Comparison of ENCODE assay signal across 21 cellular contexts in the genomic region with DNA sequence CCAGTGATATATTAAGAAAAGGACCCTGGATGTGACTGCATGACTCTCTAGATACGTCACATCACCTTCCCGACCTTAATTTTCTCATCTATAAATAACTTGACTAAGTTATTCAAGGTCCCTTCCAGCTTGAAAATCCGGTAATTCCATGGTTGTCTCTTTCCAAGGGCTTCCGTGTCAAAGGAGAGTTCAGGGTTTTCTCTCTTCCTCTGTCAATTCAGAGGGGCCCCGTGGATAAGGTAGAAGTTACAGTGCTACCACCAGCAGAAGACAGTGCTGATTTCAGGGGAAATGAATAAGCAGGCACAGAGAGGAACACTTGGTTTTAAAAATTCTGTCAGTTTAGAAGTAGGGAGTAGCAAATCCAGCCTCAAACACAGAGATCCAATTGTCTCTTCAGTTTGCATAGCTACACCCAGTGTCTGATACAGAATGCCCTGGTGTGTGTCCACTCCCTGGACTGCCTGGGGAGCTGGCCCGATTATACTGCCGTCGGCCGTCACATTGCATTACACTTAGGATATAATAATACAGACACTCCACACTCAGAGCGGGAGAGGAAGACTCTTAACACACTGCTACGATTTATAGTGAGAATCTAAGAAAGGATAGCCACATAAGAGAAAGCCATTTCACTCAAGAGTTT. TPM values are rescaled to one million over a fixed set of nuclear protein-coding genes. Genes with fewer than 3 reads are reported as not detected.
DNase-seq lines count a peak whose midpoint lies in the region; TF ChIP-seq lines count a peak whose summit lies in the region.
"Had no signal": no experiment of that assay in that cellular context is flagged by ENCODE, and none has a peak within 500 bp of the region (broad histone marks: within the 10 kb centered on the region; RNA-seq: fewer than 3 reads in every experiment).

No MANE protein-coding gene starts in this region.

- TF ChIP-seq CTCF in glutamatergic neuron (IDR thresholded peaks at IDR 0.05; ENCODE audit: partially characterized antibody, unreplicated experiment) (no peak), neural crest cell (conservative IDR thresholded peaks at IDR 0.05) (no peak), type B pancreatic cell (conservative IDR thresholded peaks at IDR 0.05) (no peak), tibial nerve (IDR thresholded peaks at IDR 0.05) (no peak)

- H3K36me3 ChIP-seq in tibial nerve: no peaks in the 10 kb centered on the region
- H3K36me3 ChIP-seq: colonic mucosa had no signal

- H3K27me3 ChIP-seq in tibial nerve: no peaks in the 10 kb centered on the region
- H3K27me3 ChIP-seq: body of pancreas, colonic mucosa, upper lobe of right lung had no signal

- H3K4me1 Mint-ChIP-seq in glutamatergic neuron (ENCODE audit: low read depth, unreplicated experiment): peaks cover 67% of the 10 kb centered on the region
- H3K4me1 Mint-ChIP-seq in neural crest cell: peaks cover 41% of the 10 kb centered on the region
- peaks cover 34% of the 10 kb centered on the region for H3K4me1 Mint-ChIP-seq in type B pancreatic cell (ENCODE audit: unreplicated experiment)
- H3K4me1 Mint-ChIP-seq: activated naive CD8-positive, alpha-beta T cell treated with anti-CD3 and anti-CD28 coated beads, Interleukin-2, amount 10 ng/mL, durations not matched to agents 7 days and 5 days; activated T-helper 17 cell treated with anti-CD3 and anti-CD28 coated beads, Interleukin-2, amount 50 U/mL, for 72 hours; stimulated activated naive CD8-positive, alpha-beta T cell treated with anti-CD3 and anti-CD28 coated beads, Interleukin-15, amount 100 ng/mL, for 72 hours had no signal

- no peaks in the 10 kb centered on the region for H3K9me3 ChIP-seq in tibial nerve
- H3K9me3 ChIP-seq: body of pancreas, Caco-2, colonic mucosa, upper lobe of right lung had no signal

- peaks cover 11% of the 10 kb centered on the region for H3K9me3 Mint-ChIP-seq in glutamatergic neuron (ENCODE audit: unreplicated experiment)
- H3K9me3 Mint-ChIP-seq in neural crest cell: peaks cover 5% of the 10 kb centered on the region
- no peaks in the 10 kb centered on the region for H3K9me3 Mint-ChIP-seq in type B pancreatic cell
- H3K9me3 Mint-ChIP-seq: activated CD4-positive, alpha-beta T cell treated with anti-CD3 and anti-CD28 coated beads, Interleukin-2, amount 10 ng/mL, durations not matched to agents 7 days and 5 days; activated naive CD8-positive, alpha-beta T cell treated with anti-CD3 and anti-CD28 coated beads, Interleukin-2, amount 10 ng/mL, durations not matched to agents 7 days and 5 days; activated T-helper 17 cell treated with anti-CD3 and anti-CD28 coated beads, Interleukin-2, amount 50 U/mL, for 72 hours; stimulated activated naive CD8-positive, alpha-beta T cell treated with anti-CD3 and anti-CD28 coated beads, Interleukin-15, amount 100 ng/mL, for 72 hours had no signal

- WGBS in tibial nerve, 2 donors: 45 to 48% methylated on average over 11 of the region's 11 CpGs

- H3K27me3 Mint-ChIP-seq in glutamatergic neuron (ENCODE audit: unreplicated experiment): peaks cover 9% of the 10 kb centered on the region
- H3K27me3 Mint-ChIP-seq in neural crest cell (ENCODE audit: low read depth): no peaks in the 10 kb centered on the region
- no peaks in the 10 kb centered on the region for H3K27me3 Mint-ChIP-seq in type B pancreatic cell

- TF ChIP-seq EP300 in tibial nerve (IDR thresholded peaks at IDR 0.05): no peak

- H3K36me3 Mint-ChIP-seq in glutamatergic neuron (ENCODE audit: unreplicated experiment) (peaks cover 12% of the 10 kb centered on the region), neural crest cell (ENCODE audit: low read depth) (peaks cover 12% of the 10 kb centered on the region), type B pancreatic cell (peaks cover 15% of the 10 kb centered on the region)
- H3K36me3 Mint-ChIP-seq: activated naive CD8-positive, alpha-beta T cell treated with anti-CD3 and anti-CD28 coated beads, Interleukin-2, amount 10 ng/mL, durations not matched to agents 7 days and 5 days had no signal

- H3K4me1 ChIP-seq in tibial nerve: peaks cover 0 to 32% (median 9%) of the 10 kb centered on the region in 4 donors
- H3K4me1 ChIP-seq: body of pancreas, Caco-2, colonic mucosa, upper lobe of right lung had no signal

- no peak overlapping the region for H3K4me3 ChIP-seq in tibial nerve
- H3K4me3 ChIP-seq: body of pancreas, colonic mucosa, upper lobe of right lung had no signal

- TF ChIP-seq POLR2A in tibial nerve (IDR thresholded peaks at IDR 0.05): no peak

- peak overlapping the region; percentile 77 for H3K4me3 Mint-ChIP-seq in glutamatergic neuron (ENCODE audit: unreplicated experiment)
- H3K4me3 Mint-ChIP-seq in neural crest cell: peak overlapping the region; percentile 36
- H3K4me3 Mint-ChIP-seq in type B pancreatic cell: no peak overlapping the region
- H3K4me3 Mint-ChIP-seq: activated CD4-positive, alpha-beta T cell treated with anti-CD3 and anti-CD28 coated beads, Interleukin-2, amount 10 ng/mL, durations not matched to agents 7 days and 5 days; activated naive CD8-positive, alpha-beta T cell treated with anti-CD3 and anti-CD28 coated beads, Interleukin-2, amount 10 ng/mL, durations not matched to agents 7 days and 5 days; activated T-helper 17 cell treated with anti-CD3 and anti-CD28 coated beads, Interleukin-2, amount 50 U/mL, for 72 hours; stimulated activated naive CD8-positive, alpha-beta T cell treated with anti-CD3 and anti-CD28 coated beads, Interleukin-15, amount 100 ng/mL, for 72 hours had no signal

- peak; percentile 66 for DNase-seq in DMS79 treated with DMSO at 0.1 percent for 48 hours (lab: John Stamatoyannopoulos, UW)
- no peak for DNase-seq in DMS79 (lab: John Stamatoyannopoulos, UW)
- peak; percentile 28 for DNase-seq in glutamatergic neuron
- DNase-seq in neural crest cell (ENCODE audit: low read depth, low spot score): no peak
- no peak for DNase-seq in type B pancreatic cell (ENCODE audit: extremely low spot score, unreplicated experiment)
- DNase-seq in tibial nerve (ENCODE audit: low spot score in 2 of 2): no peak
- no peak for DNase-seq in UCSD-AML1 (lab: John Stamatoyannopoulos, UW; ENCODE audit: unreplicated experiment)
- no peak for DNase-seq in occipital lobe (lab: John Stamatoyannopoulos, UW)
- DNase-seq: activated CD4-positive, alpha-beta T cell treated with anti-CD3 and anti-CD28 coated beads, Interleukin-2, amount 10 ng/mL, durations not matched to agents 7 days and 5 days; activated naive CD8-positive, alpha-beta T cell treated with anti-CD3 and anti-CD28 coated beads, Interleukin-2, amount 10 ng/mL, durations not matched to agents 7 days and 5 days; body of pancreas; Caco-2; colonic mucosa; islet precursor cell; NCI-H2107; small intestine; stimulated activated CD4-positive, alpha-beta T cell treated with anti-CD3 and anti-CD28 coated beads, Interleukin-4, amount 100 ng/mL, for 1 hour; stimulated activated naive CD8-positive, alpha-beta T cell treated with anti-CD3 and anti-CD28 coated beads, Interleukin-15, amount 100 ng/mL, for 72 hours; upper lobe of right lung had no signal

- H3K27ac ChIP-seq in tibial nerve: peak overlapping the region in 2 of 4 donors; percentile 25 to 36
- H3K27ac ChIP-seq: 22Rv1, body of pancreas, colonic mucosa, upper lobe of right lung had no signal

- peak overlapping the region; percentile 97 for H3K27ac Mint-ChIP-seq in glutamatergic neuron (ENCODE audit: unreplicated experiment)
- H3K27ac Mint-ChIP-seq in neural crest cell (ENCODE audit: unreplicated experiment): peak overlapping the region; percentile 78
- H3K27ac Mint-ChIP-seq in type B pancreatic cell: peak overlapping the region; percentile 55
- H3K27ac Mint-ChIP-seq: activated CD4-positive, alpha-beta T cell treated with anti-CD3 and anti-CD28 coated beads, Interleukin-2, amount 10 ng/mL, durations not matched to agents 7 days and 5 days; activated naive CD8-positive, alpha-beta T cell treated with anti-CD3 and anti-CD28 coated beads, Interleukin-2, amount 10 ng/mL, durations not matched to agents 7 days and 5 days; activated T-helper 17 cell treated with anti-CD3 and anti-CD28 coated beads, Interleukin-2, amount 50 U/mL, for 72 hours; stimulated activated naive CD8-positive, alpha-beta T cell treated with anti-CD3 and anti-CD28 coated beads, Interleukin-15, amount 100 ng/mL, for 72 hours had no signal

RNA-seq across cellular contexts. Expression of gene GTF2A1, which starts 54.7 kb away (rescaled TPM):
- total RNA-seq in glutamatergic neuron (ENCODE audit: unreplicated experiment): 62.3 TPM
- 42.0 and 42.7 TPM in 2 replicates for total RNA-seq in neural crest cell
- 31.4 and 40.9 TPM in 2 replicates for total RNA-seq in type B pancreatic cell (ENCODE audit: low replicate concordance)
- total RNA-seq in tibial nerve: 10 to 100 TPM; 20.7 to 27.3 (median 26.2) TPM
- total RNA-seq in occipital lobe: 70.7 TPM

Comparison
In these comparisons a context has a peak if more than half of its experiments do, and no peak if none do; other contexts are left out.
1. DNase-seq: peak in DMS79 treated with DMSO at 0.1 percent for 48 hours (single experiment) and glutamatergic neuron (single experiment); none in DMS79 (single experiment), neural crest cell (single experiment), type B pancreatic cell (single experiment), tibial nerve (0 of 2), UCSD-AML1 (single experiment) and occipital lobe (single experiment).
2. Peak in every context shown above with its lines, with median percentiles within 50 percentile points of each other: H3K27ac Mint-ChIP-seq.